1 cellular context compared by ENCODE assay signal in the genomic region with DNA sequence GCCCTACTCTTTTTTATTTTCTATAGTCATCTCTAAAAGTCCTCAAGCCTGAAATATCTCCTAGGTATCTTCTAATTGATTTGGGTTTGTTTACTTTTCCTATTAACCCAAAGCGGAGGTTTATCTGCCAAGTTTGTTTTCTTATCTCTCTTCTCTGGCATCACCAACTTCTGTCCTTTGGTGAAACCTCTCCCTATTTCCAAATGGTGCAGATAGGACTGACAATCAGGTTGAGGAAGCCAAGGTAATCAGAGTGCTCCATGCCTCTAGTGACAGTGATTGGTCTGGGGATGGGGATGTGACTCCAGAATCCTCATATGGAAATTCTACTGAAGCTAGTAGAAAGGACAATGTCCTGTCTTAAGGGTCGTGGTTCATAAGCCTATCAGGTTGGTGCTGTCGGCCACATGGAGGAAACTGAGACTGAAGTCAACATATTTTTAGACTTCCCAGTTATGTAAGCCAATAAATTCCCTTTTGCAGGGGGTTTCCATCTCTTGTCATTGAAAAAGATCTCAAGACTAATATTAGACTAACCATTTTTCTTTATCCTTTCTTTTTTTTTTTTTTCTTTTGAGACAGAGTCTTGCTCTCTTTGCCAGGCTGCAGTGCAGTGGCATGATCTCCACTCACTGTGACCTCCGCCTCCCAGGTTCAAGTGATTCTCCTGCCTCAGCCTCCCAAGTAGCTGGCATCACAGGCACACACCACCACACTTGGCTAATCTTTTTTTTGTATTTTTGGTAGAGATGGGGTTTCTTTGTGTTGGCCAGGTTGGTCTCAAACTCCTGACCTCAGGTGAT.
TF ChIP-seq lines count a peak whose summit lies in the region.

No MANE protein-coding gene starts in this region.

TF ChIP-seq in GM12878, 131 proteins besides CTCF, POLR2A, EP300 and RAD21 (continued from another document):
- TF ChIP-seq ZNF384 (IDR thresholded peaks at IDR 0.05; ENCODE audit: borderline replicate concordance, low read depth, low read length) (0 out of 2 replicates have a peak, but pooled peaks have one; percentile 31), ATF7 (IDR thresholded peaks at IDR 0.05; ENCODE audit: low read depth) (peak; percentile 47; the same call in 1 of the 2 replicates), RAD51 (IDR thresholded peaks at IDR 0.05) (peak; percentile 49; the same call in 1 of the 2 replicates), CREM (IDR thresholded peaks at IDR 0.05; ENCODE audit: low read depth) (no peak), HCFC1 (IDR thresholded peaks at IDR 0.05; ENCODE audit: low read length) (no peak), RELA (IDR thresholded peaks at IDR 0.05; ENCODE audit: borderline replicate concordance, partially characterized antibody) (peak; percentile 64), ZNF217 (IDR thresholded peaks at IDR 0.05) (no peak), ZNF24 (IDR thresholded peaks at IDR 0.05) (no peak), ASH2L (IDR thresholded peaks at IDR 0.05; ENCODE audit: borderline replicate concordance, low read depth) (no peak), MEF2A (IDR thresholded peaks at IDR 0.05; ENCODE audit: insufficient read depth, low read depth, low read length) (peak; percentile 75), NBN (IDR thresholded peaks at IDR 0.05) (0 out of 2 replicates have a peak, but pooled peaks have one; percentile 63)
- TF ChIP-seq, protein P1, sequence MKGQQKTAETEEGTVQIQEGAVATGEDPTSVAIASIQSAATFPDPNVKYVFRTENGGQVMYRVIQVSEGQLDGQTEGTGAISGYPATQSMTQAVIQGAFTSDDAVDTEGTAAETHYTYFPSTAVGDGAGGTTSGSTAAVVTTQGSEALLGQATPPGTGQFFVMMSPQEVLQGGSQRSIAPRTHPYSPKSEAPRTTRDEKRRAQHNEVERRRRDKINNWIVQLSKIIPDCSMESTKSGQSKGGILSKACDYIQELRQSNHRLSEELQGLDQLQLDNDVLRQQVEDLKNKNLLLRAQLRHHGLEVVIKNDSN (IDR thresholded peaks at IDR 0.05; ENCODE audit: borderline replicate concordance, extremely low read length, insufficient read depth, low read depth, low read length), result peak; percentile 10
- TF ChIP-seq, protein P2, sequence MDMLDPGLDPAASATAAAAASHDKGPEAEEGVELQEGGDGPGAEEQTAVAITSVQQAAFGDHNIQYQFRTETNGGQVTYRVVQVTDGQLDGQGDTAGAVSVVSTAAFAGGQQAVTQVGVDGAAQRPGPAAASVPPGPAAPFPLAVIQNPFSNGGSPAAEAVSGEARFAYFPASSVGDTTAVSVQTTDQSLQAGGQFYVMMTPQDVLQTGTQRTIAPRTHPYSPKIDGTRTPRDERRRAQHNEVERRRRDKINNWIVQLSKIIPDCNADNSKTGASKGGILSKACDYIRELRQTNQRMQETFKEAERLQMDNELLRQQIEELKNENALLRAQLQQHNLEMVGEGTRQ (IDR thresholded peaks at IDR 0.05; ENCODE audit: borderline replicate concordance, low read depth, low read length), result peak; percentile 20; the same call in 1 of the 2 replicates
- TF ChIP-seq, protein P3, sequence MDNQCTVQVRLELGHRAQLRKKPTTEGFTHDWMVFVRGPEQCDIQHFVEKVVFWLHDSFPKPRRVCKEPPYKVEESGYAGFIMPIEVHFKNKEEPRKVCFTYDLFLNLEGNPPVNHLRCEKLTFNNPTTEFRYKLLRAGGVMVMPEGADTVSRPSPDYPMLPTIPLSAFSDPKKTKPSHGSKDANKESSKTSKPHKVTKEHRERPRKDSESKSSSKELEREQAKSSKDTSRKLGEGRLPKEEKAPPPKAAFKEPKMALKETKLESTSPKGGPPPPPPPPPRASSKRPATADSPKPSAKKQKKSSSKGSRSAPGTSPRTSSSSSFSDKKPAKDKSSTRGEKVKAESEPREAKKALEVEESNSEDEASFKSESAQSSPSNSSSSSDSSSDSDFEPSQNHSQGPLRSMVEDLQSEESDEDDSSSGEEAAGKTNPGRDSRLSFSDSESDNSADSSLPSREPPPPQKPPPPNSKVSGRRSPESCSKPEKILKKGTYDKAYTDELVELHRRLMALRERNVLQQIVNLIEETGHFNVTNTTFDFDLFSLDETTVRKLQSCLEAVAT (IDR thresholded peaks at IDR 0.05), result 0 out of 2 replicates have a peak, but pooled peaks have one; percentile 28
